19 cellular contexts compared by ENCODE assay signal in the genomic region with DNA sequence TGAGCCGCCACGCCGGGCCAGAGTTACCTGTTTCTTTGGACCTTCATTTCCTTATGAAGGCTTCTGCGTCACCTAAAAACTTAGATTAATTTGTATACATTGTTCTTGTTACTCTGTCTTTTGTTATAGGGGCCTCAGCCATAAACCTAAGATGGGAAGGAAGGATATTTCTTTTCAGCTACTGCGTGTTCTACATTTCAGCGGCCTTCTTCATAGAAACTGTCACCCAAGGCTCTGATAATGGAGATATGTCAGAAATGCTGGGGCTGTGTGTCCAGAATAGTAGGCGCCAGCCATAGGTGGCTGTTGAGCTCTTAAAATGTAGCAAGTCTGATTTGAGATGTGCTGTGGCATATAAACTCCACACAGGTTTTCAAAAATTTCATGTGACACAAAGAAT. TPM values are rescaled to one million over a fixed set of nuclear protein-coding genes. Genes with fewer than 3 reads are reported as not detected.
DNase-seq lines count a peak whose midpoint lies in the region; ATAC-seq and TF ChIP-seq lines count a peak whose summit lies in the region.
"Had no signal": no experiment of that assay in that cellular context is flagged by ENCODE, and none has a peak within 500 bp of the region (broad histone marks: within the 10 kb centered on the region; RNA-seq: fewer than 3 reads in every experiment).

No MANE protein-coding gene starts in this region.

- H3K4me3 ChIP-seq in HUES48 (ENCODE audit: low read depth, low read length) = no peak overlapping the region
- no peak overlapping the region for H3K4me3 ChIP-seq in iPS-20b (ENCODE audit: low read length)
- no peak overlapping the region for H3K4me3 ChIP-seq in SK-N-SH (ENCODE audit: low read depth in 2 of 2, low read length in 1 of 2)
- H3K4me3 ChIP-seq: MG63 had no signal

- no peak overlapping the region for H3K9ac ChIP-seq in HUES48 (ENCODE audit: low read depth, low read length)
- peak overlapping the region; percentile 30; the same call in 1 of the 2 replicates for H3K9ac ChIP-seq in iPS-20b (ENCODE audit: low read depth, low read length)
- H3K9ac ChIP-seq in SK-N-SH = no peak overlapping the region
- H3K9ac ChIP-seq: KMS-11 had no signal

- H3K4me1 ChIP-seq in HUES48 (ENCODE audit: control insufficient read depth, insufficient read depth, low read length) = peaks cover 62% of the 10 kb centered on the region
- peaks cover 55% of the 10 kb centered on the region for H3K4me1 ChIP-seq in iPS-20b (ENCODE audit: insufficient read depth, low read length)
- peaks cover 6 to 40% of the 10 kb centered on the region in 2 experiments; a peak in 3 of 4 replicates for H3K4me1 ChIP-seq in SK-N-SH (ENCODE audit: control insufficient read depth in 1 of 2, insufficient read depth in 2 of 2, low read depth in 1 of 2, low read length in 1 of 2)

- TF ChIP-seq RAD21 in SK-N-SH (IDR thresholded peaks at IDR 0.05; ENCODE audit: low read length) = no peak

- no peak overlapping the region for H3K4me3 Mint-ChIP-seq in T-helper 17 cell
- no peak overlapping the region for H3K4me3 Mint-ChIP-seq in stimulated activated memory B cell treated with anti-CD40 and anti-IgM and Interleukin-4, amounts not matched to agents 10 μg/mL and 1 μg/mL and 100 μg/mL, for 72 hours
- H3K4me3 Mint-ChIP-seq: B cell; CD4-positive, alpha-beta T cell had no signal

- DNase-seq in T-helper 17 cell (no peak), cortex of kidney (lab: John Stamatoyannopoulos, UW) (no peak), medulla oblongata (ENCODE audit: extremely low spot score) (no peak), SK-N-SH (no peak)
- DNase-seq: ACHN; CD4-positive, alpha-beta T cell; DMS79 treated with DMSO at 0.1 percent for 48 hours; MG63; NCI-H1105; NCI-H187; NCI-H82; SIG-M5 had no signal

- TF ChIP-seq CTCF in SK-N-SH (IDR thresholded peaks at IDR 0.05) = no peak

- no peaks in the 10 kb centered on the region for H3K9me3 Mint-ChIP-seq in stimulated activated memory B cell treated with anti-CD40 and anti-IgM and Interleukin-4, amounts not matched to agents 10 μg/mL and 1 μg/mL and 100 μg/mL, for 72 hours
- H3K9me3 Mint-ChIP-seq: CD4-positive, alpha-beta T cell had no signal

- H3K27me3 Mint-ChIP-seq in T-helper 17 cell = no peaks in the 10 kb centered on the region
- no peaks in the 10 kb centered on the region for H3K27me3 Mint-ChIP-seq in stimulated activated memory B cell treated with anti-CD40 and anti-IgM and Interleukin-4, amounts not matched to agents 10 μg/mL and 1 μg/mL and 100 μg/mL, for 72 hours
- H3K27me3 Mint-ChIP-seq: B cell; CD4-positive, alpha-beta T cell had no signal

- ATAC-seq in T-helper 17 cell (no peak), GM18517 (IDR thresholded peaks at IDR 0.05; ENCODE audit: unreplicated experiment) (no peak)
- ATAC-seq in stimulated activated memory B cell treated with anti-CD40 and anti-IgM and Interleukin-4, amounts not matched to agents 10 μg/mL and 1 μg/mL and 100 μg/mL, for 72 hours = no peak
- ATAC-seq: Panc1 had no signal

- H3F3A ChIP-seq in SK-N-SH (replicated peaks; ENCODE audit: insufficient read depth) = no peaks in the 10 kb centered on the region

- no peaks in the 10 kb centered on the region for H3K36me3 Mint-ChIP-seq in T-helper 17 cell (ENCODE audit: low read depth)
- H3K36me3 Mint-ChIP-seq in stimulated activated memory B cell treated with anti-CD40 and anti-IgM and Interleukin-4, amounts not matched to agents 10 μg/mL and 1 μg/mL and 100 μg/mL, for 72 hours = peaks cover 19% of the 10 kb centered on the region

- H4K20me1 ChIP-seq in SK-N-SH (ENCODE audit: insufficient read depth) = peaks cover 90% of the 10 kb centered on the region

- WGBS in SK-N-SH (ENCODE audit: low lambda C conversion rate) = 98% methylated on average over 7 of the region's 7 CpGs

- POLR2A ChIA-PET in SK-N-SH (lab: Yijun Ruan, JAX) = no interaction called here

- no peak for TF ChIP-seq EP300 in SK-N-SH (IDR thresholded peaks at IDR 0.05; ENCODE audit: borderline replicate concordance in 1 of 2, low read depth in 1 of 2, low read length in 1 of 2)

- H3K79me2 ChIP-seq in SK-N-SH (ENCODE audit: insufficient read depth) = peaks cover 100% of the 10 kb centered on the region

- H3K36me3 ChIP-seq in HUES48 (ENCODE audit: control insufficient read depth, insufficient read depth, low read length) (no peaks in the 10 kb centered on the region; the same call in 1 of the 2 replicates), iPS-20b (ENCODE audit: insufficient read depth, low read depth, low read length) (peaks cover 9% of the 10 kb centered on the region; the same call in 1 of the 2 replicates), SK-N-SH (replicated peaks in 1 of 2; ENCODE audit: control insufficient read depth in 1 of 2, insufficient read depth in 2 of 2, low read length in 1 of 2) (peaks cover 0 to 14% of the 10 kb centered on the region in 2 experiments)

- CTCF ChIA-PET in SK-N-SH (lab: Yijun Ruan, JAX) = interaction anchor here (0.6 kb wide), 1 partner anchor 118 kb away, joined by 3 read pairs; no protein-coding TSS in a partner anchor

- peaks cover 56% of the 10 kb centered on the region for H3K4me1 Mint-ChIP-seq in T-helper 17 cell
- H3K4me1 Mint-ChIP-seq in stimulated activated memory B cell treated with anti-CD40 and anti-IgM and Interleukin-4, amounts not matched to agents 10 μg/mL and 1 μg/mL and 100 μg/mL, for 72 hours = peaks cover 78% of the 10 kb centered on the region

- H3K4me2 ChIP-seq in SK-N-SH = no peak overlapping the region
- H3K4me2 ChIP-seq: KMS-11 had no signal

- H3K27ac ChIP-seq in HUES48 (ENCODE audit: low read depth, low read length) (peak overlapping the region; percentile 8), iPS-20b (ENCODE audit: low read length) (peak overlapping the region; percentile 94), SK-N-SH (ENCODE audit: low read depth in 2 of 2, low read length in 1 of 2) (no peak overlapping the region)
- H3K27ac ChIP-seq: KMS-11 had no signal

- no peaks in the 10 kb centered on the region for H3K27me3 ChIP-seq in HUES48 (ENCODE audit: control insufficient read depth, insufficient read depth, low read length)
- H3K27me3 ChIP-seq in iPS-20b (ENCODE audit: insufficient read depth, low read length) = no peaks in the 10 kb centered on the region
- no peaks in the 10 kb centered on the region for H3K27me3 ChIP-seq in SK-N-SH (ENCODE audit: insufficient read depth)
- H3K27me3 ChIP-seq: MG63 had no signal

- no peak overlapping the region for H2AFZ ChIP-seq in SK-N-SH (ENCODE audit: low read depth)

- H3K9me2 ChIP-seq in SK-N-SH = no peaks in the 10 kb centered on the region

- no peaks in the 10 kb centered on the region for H3K9me3 ChIP-seq in HUES48 (ENCODE audit: control insufficient read depth, insufficient read depth, low read length)
- no peaks in the 10 kb centered on the region for H3K9me3 ChIP-seq in T-helper 17 cell (ENCODE audit: control insufficient read depth, low read length, poor library complexity, severe bottlenecking)
- H3K9me3 ChIP-seq in iPS-20b (ENCODE audit: insufficient read depth, low read depth, low read length) = no peaks in the 10 kb centered on the region
- no peaks in the 10 kb centered on the region for H3K9me3 ChIP-seq in SK-N-SH
- H3K9me3 ChIP-seq: MG63 had no signal

- H3K27ac Mint-ChIP-seq in T-helper 17 cell = peak overlapping the region; percentile 94
- H3K27ac Mint-ChIP-seq in stimulated activated memory B cell treated with anti-CD40 and anti-IgM and Interleukin-4, amounts not matched to agents 10 μg/mL and 1 μg/mL and 100 μg/mL, for 72 hours = peak overlapping the region; percentile 51
- H3K27ac Mint-ChIP-seq: B cell had no signal

TF ChIP-seq in SK-N-SH, 30 proteins besides CTCF, POLR2A, EP300 and RAD21:
- TF ChIP-seq RFX5 (IDR thresholded peaks at IDR 0.05; ENCODE audit: low read length) (no peak), YY1 (IDR thresholded peaks at IDR 0.05; ENCODE audit: low read depth) (no peak), GATA2 (CRISPR knock-in tag; IDR thresholded peaks at IDR 0.05) (no peak), FOXM1 (IDR thresholded peaks at IDR 0.05; ENCODE audit: low read depth) (no peak), SIN3A (IDR thresholded peaks at IDR 0.05; ENCODE audit: borderline replicate concordance, low read depth, low read length) (no peak), ELF1 (IDR thresholded peaks at IDR 0.05) (no peak)
- TF ChIP-seq, protein P1, sequence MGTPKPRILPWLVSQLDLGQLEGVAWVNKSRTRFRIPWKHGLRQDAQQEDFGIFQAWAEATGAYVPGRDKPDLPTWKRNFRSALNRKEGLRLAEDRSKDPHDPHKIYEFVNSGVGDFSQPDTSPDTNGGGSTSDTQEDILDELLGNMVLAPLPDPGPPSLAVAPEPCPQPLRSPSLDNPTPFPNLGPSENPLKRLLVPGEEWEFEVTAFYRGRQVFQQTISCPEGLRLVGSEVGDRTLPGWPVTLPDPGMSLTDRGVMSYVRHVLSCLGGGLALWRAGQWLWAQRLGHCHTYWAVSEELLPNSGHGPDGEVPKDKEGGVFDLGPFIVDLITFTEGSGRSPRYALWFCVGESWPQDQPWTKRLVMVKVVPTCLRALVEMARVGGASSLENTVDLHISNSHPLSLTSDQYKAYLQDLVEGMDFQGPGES (IDR thresholded peaks at IDR 0.05; ENCODE audit: low read depth, low read length) = no peak
- TF ChIP-seq, protein P2, sequence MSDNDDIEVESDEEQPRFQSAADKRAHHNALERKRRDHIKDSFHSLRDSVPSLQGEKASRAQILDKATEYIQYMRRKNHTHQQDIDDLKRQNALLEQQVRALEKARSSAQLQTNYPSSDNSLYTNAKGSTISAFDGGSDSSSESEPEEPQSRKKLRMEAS (IDR thresholded peaks at IDR 0.05; ENCODE audit: low read depth) = no peak

RNA-seq across cellular contexts. Expression of a gene that starts 52.9 kb away (rescaled TPM):
- 100 to 1,000 TPM in 1 of 2 donors, 10 to 100 TPM in 1; 91.0 to 104 TPM for total RNA-seq in T-helper 17 cell
- polyA plus RNA-seq in SK-N-SH (2012; rRNA removed) = 32.0 and 38.7 TPM in 2 replicates
- 35.7 and 35.8 TPM in 2 replicates for polyA plus RNA-seq in SK-N-SH (2012; cell fraction: cytosol; rRNA removed)
- polyA plus RNA-seq in SK-N-SH (2012; cell fraction: nucleus; rRNA removed) = 38.1 and 44.0 TPM in 2 replicates

Comparison
In these comparisons a context has a peak if more than half of its experiments do, and no peak if none do; other contexts are left out.
1. H3K27ac ChIP-seq: peak in HUES48 (single experiment) and iPS-20b (single experiment); none in SK-N-SH (0 of 2).